1 cellular context compared by ENCODE assay signal in genomic region chr2:109196081-109196875, GRCh38.
TF ChIP-seq lines count a peak whose summit lies in the region.

No MANE protein-coding gene starts in this region.

TF ChIP-seq in SK-N-SH treated with all-trans-retinoic acid at 6 μM for 48 hours, 23 proteins besides CTCF, POLR2A, EP300 and RAD21 (continued from another document):
- TF ChIP-seq, protein P1, sequence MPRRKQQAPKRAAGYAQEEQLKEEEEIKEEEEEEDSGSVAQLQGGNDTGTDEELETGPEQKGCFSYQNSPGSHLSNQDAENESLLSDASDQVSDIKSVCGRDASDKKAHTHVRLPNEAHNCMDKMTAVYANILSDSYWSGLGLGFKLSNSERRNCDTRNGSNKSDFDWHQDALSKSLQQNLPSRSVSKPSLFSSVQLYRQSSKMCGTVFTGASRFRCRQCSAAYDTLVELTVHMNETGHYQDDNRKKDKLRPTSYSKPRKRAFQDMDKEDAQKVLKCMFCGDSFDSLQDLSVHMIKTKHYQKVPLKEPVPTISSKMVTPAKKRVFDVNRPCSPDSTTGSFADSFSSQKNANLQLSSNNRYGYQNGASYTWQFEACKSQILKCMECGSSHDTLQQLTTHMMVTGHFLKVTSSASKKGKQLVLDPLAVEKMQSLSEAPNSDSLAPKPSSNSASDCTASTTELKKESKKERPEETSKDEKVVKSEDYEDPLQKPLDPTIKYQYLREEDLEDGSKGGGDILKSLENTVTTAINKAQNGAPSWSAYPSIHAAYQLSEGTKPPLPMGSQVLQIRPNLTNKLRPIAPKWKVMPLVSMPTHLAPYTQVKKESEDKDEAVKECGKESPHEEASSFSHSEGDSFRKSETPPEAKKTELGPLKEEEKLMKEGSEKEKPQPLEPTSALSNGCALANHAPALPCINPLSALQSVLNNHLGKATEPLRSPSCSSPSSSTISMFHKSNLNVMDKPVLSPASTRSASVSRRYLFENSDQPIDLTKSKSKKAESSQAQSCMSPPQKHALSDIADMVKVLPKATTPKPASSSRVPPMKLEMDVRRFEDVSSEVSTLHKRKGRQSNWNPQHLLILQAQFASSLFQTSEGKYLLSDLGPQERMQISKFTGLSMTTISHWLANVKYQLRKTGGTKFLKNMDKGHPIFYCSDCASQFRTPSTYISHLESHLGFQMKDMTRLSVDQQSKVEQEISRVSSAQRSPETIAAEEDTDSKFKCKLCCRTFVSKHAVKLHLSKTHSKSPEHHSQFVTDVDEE (CRISPR knock-in tag; IDR thresholded peaks at IDR 0.05) = no peak
- no peak for TF ChIP-seq OSR1 (CRISPR knock-in tag; IDR thresholded peaks at IDR 0.05)
- no peak for TF ChIP-seq ESRRG (CRISPR knock-in tag; IDR thresholded peaks at IDR 0.05)
